ENCODE assay signal across 34 cellular contexts in genomic region chr7:86884152-86884551, GRCh38.
"Had no signal": no experiment of that assay in that cellular context is flagged by ENCODE, and none has a peak within 500 bp of the region (broad histone marks: within the 10 kb centered on the region; RNA-seq: fewer than 3 reads in every experiment).

No MANE protein-coding gene starts in this region.

- H3K27ac ChIP-seq: adrenal gland, body of pancreas, brain microvascular endothelial cell, breast epithelium, VCaP had no signal

- H3K27me3 Mint-ChIP-seq: activated B cell treated with CpG ODN at 0.5 μM for 24 hours; activated CD4-positive, alpha-beta memory T cell treated with anti-CD3 and anti-CD28 coated beads for 36 hours; activated CD4-positive, alpha-beta T cell treated with anti-CD3 and anti-CD28 coated beads, Interleukin-2, amount 10 ng/mL, durations not matched to agents 24 days and 14 days; activated CD8-positive, alpha-beta T cell treated with anti-CD3 and anti-CD28 coated beads for 36 hours; activated naive CD8-positive, alpha-beta T cell treated with anti-CD3 and anti-CD28 coated beads for 36 hours; activated T-helper 17 cell treated with anti-CD3 and anti-CD28 coated beads, Interleukin-2, amount 50 U/mL, for 72 hours; T-cell; T-helper 17 cell had no signal

- H3K36me3 Mint-ChIP-seq: activated CD4-positive, alpha-beta memory T cell treated with anti-CD3 and anti-CD28 coated beads for 36 hours; activated naive CD4-positive, alpha-beta T cell treated with anti-CD3 and anti-CD28 coated beads, Interleukin-2, amount 50 U/mL, for 72 hours; activated naive CD8-positive, alpha-beta T cell treated with anti-CD3 and anti-CD28 coated beads for 36 hours had no signal

- H3K4me1 ChIP-seq: adrenal gland, body of pancreas, breast epithelium had no signal

- FAIRE-seq: astrocyte, TTC549 had no signal

- H3K4me3 Mint-ChIP-seq: activated B cell treated with CpG ODN at 0.5 μM for 24 hours; activated CD4-positive, alpha-beta memory T cell treated with anti-CD3 and anti-CD28 coated beads for 36 hours; activated CD4-positive, alpha-beta T cell treated with anti-CD3 and anti-CD28 coated beads, Interleukin-2, amount 10 ng/mL, durations not matched to agents 24 days and 14 days; activated CD8-positive, alpha-beta T cell treated with anti-CD3 and anti-CD28 coated beads for 36 hours; activated naive CD4-positive, alpha-beta T cell treated with anti-CD3 and anti-CD28 coated beads for 36 hours; activated naive CD8-positive, alpha-beta T cell treated with anti-CD3 and anti-CD28 coated beads for 36 hours; activated T-cell treated with anti-CD3 and anti-CD28 coated beads, Interleukin-2, amount 50 U/mL, for 4 hours; activated T-cell treated with anti-CD3 and anti-CD28 coated beads, Interleukin-2, amount 50 U/mL, for 72 hours; activated T-helper 1 cell treated with anti-CD3 and anti-CD28 coated beads, Interleukin-12 subunit alpha, Interleukin-12 subunit beta, Interleukin-2, Interleukin-4 antibody, amounts not matched to agents 30 ng/mL and 10 ng/mL and 1 ng/mL, durations not matched to agents 14 hours and 24 hours and 36 hours; activated T-helper 17 cell treated with anti-CD3 and anti-CD28 coated beads, Interleukin-2, amount 50 U/mL, for 72 hours; T-cell; T-helper 17 cell had no signal

- H3K9me3 ChIP-seq: adrenal gland, body of pancreas, breast epithelium had no signal

- DNase-seq: activated B cell treated with CpG ODN at 0.5 μM for 24 hours; activated CD4-positive, alpha-beta memory T cell treated with anti-CD3 and anti-CD28 coated beads for 36 hours; activated CD4-positive, alpha-beta T cell treated with anti-CD3 and anti-CD28 coated beads for 4 hours; activated CD4-positive, alpha-beta T cell treated with anti-CD3 and anti-CD28 coated beads, Interleukin-2, amount 10 ng/mL, durations not matched to agents 24 days and 14 days; activated CD4-positive, alpha-beta T cell treated with anti-CD3 and anti-CD28 coated beads, Interleukin-2, amount 50 U/mL, for 1 hour; activated CD4-positive, alpha-beta T cell treated with anti-CD3 and anti-CD28 coated beads, Interleukin-2, amount 50 U/mL, for 4 hours; activated CD4-positive, CD25-positive, alpha-beta regulatory T cell treated with anti-CD3 and anti-CD28 coated beads, Interleukin-2, amount 50 U/mL, for 72 hours; activated CD8-positive, alpha-beta memory T cell treated with anti-CD3 and anti-CD28 coated beads, Interleukin-2, amount 50 U/mL, for 4 hours; activated CD8-positive, alpha-beta T cell treated with anti-CD3 and anti-CD28 coated beads for 36 hours; activated effector memory CD4-positive, alpha-beta T cell treated with anti-CD3 and anti-CD28 coated beads, Interleukin-2, amount 50 U/mL, for 16 hours; activated gamma-delta T cell treated with Interleukin-2 at 50 U/mL for 16 hours; activated naive CD4-positive, alpha-beta T cell; activated naive CD4-positive, alpha-beta T cell treated with anti-CD3 and anti-CD28 coated beads for 36 hours; activated naive CD4-positive, alpha-beta T cell treated with anti-CD3 and anti-CD28 coated beads, Interleukin-2, amount 50 U/mL, for 16 hours; activated naive CD8-positive, alpha-beta T cell treated with anti-CD3 and anti-CD28 coated beads for 36 hours; activated T-cell treated with anti-CD3 and anti-CD28 coated beads for 4 hours; activated T-cell treated with anti-CD3 and anti-CD28 coated beads, Interleukin-2, amount 50 U/mL, for 1 hour; activated T-cell treated with anti-CD3 and anti-CD28 coated beads, Interleukin-2, amount 50 U/mL, for 4 hours; activated T-cell treated with anti-CD3 and anti-CD28 coated beads, Interleukin-2, amount 50 U/mL, for 72 hours; adrenal gland; amniotic stem cell; aorta; body of pancreas; brain microvascular endothelial cell; central memory CD4-positive, alpha-beta T cell; T-cell; T-helper 17 cell had no signal

- H3K27ac Mint-ChIP-seq: activated B cell treated with CpG ODN at 0.5 μM for 24 hours; activated CD4-positive, alpha-beta memory T cell treated with anti-CD3 and anti-CD28 coated beads for 36 hours; activated CD4-positive, alpha-beta T cell treated with anti-CD3 and anti-CD28 coated beads, Interleukin-2, amount 10 ng/mL, durations not matched to agents 24 days and 14 days; activated CD8-positive, alpha-beta T cell treated with anti-CD3 and anti-CD28 coated beads for 36 hours; activated naive CD4-positive, alpha-beta T cell treated with anti-CD3 and anti-CD28 coated beads for 36 hours; activated naive CD4-positive, alpha-beta T cell treated with anti-CD3 and anti-CD28 coated beads, Interleukin-2, amount 50 U/mL, for 72 hours; activated naive CD8-positive, alpha-beta T cell treated with anti-CD3 and anti-CD28 coated beads for 36 hours; activated T-cell treated with anti-CD3 and anti-CD28 coated beads, Interleukin-2, amount 50 U/mL, for 72 hours; activated T-helper 1 cell treated with anti-CD3 and anti-CD28 coated beads, Interleukin-12 subunit alpha, Interleukin-12 subunit beta, Interleukin-2, Interleukin-4 antibody, amounts not matched to agents 30 ng/mL and 10 ng/mL and 1 ng/mL, durations not matched to agents 14 hours and 24 hours and 36 hours; activated T-helper 17 cell treated with anti-CD3 and anti-CD28 coated beads, Interleukin-2, amount 50 U/mL, for 72 hours; T-cell; T-helper 17 cell had no signal

- H3K27me3 ChIP-seq: adrenal gland, body of pancreas, brain microvascular endothelial cell, breast epithelium had no signal

- H3K36me3 ChIP-seq: adrenal gland, brain microvascular endothelial cell, breast epithelium had no signal

- ATAC-seq: activated CD8-positive, alpha-beta T cell treated with anti-CD3 and anti-CD28 coated beads for 36 hours; activated naive CD4-positive, alpha-beta T cell treated with anti-CD3 and anti-CD28 coated beads, Interleukin-2, amount 50 U/mL, for 72 hours; activated T-cell treated with anti-CD3 and anti-CD28 coated beads, Interleukin-2, amount 50 U/mL, for 4 hours; activated T-cell treated with anti-CD3 and anti-CD28 coated beads, Interleukin-2, amount 50 U/mL, for 72 hours; activated T-helper 17 cell treated with anti-CD3 and anti-CD28 coated beads, Interleukin-2, amount 50 U/mL, for 72 hours; body of pancreas; T-cell; T-helper 17 cell had no signal

- H3K9me3 Mint-ChIP-seq: activated B cell treated with CpG ODN at 0.5 μM for 24 hours; activated CD4-positive, alpha-beta memory T cell treated with anti-CD3 and anti-CD28 coated beads for 36 hours; activated CD8-positive, alpha-beta T cell treated with anti-CD3 and anti-CD28 coated beads for 36 hours; activated naive CD4-positive, alpha-beta T cell treated with anti-CD3 and anti-CD28 coated beads for 36 hours; activated naive CD4-positive, alpha-beta T cell treated with anti-CD3 and anti-CD28 coated beads, Interleukin-2, amount 50 U/mL, for 72 hours; activated naive CD8-positive, alpha-beta T cell treated with anti-CD3 and anti-CD28 coated beads for 36 hours; activated T-cell treated with anti-CD3 and anti-CD28 coated beads, Interleukin-2, amount 50 U/mL, for 4 hours; activated T-cell treated with anti-CD3 and anti-CD28 coated beads, Interleukin-2, amount 50 U/mL, for 72 hours; activated T-helper 1 cell treated with anti-CD3 and anti-CD28 coated beads, Interleukin-12 subunit alpha, Interleukin-12 subunit beta, Interleukin-2, Interleukin-4 antibody, amounts not matched to agents 30 ng/mL and 10 ng/mL and 1 ng/mL, durations not matched to agents 14 hours and 24 hours and 36 hours; activated T-helper 17 cell treated with anti-CD3 and anti-CD28 coated beads, Interleukin-2, amount 50 U/mL, for 72 hours; T-cell had no signal

- H3K4me1 Mint-ChIP-seq: activated B cell treated with CpG ODN at 0.5 μM for 24 hours; activated CD4-positive, alpha-beta T cell treated with anti-CD3 and anti-CD28 coated beads, Interleukin-2, amount 10 ng/mL, durations not matched to agents 24 days and 14 days; activated naive CD8-positive, alpha-beta T cell treated with anti-CD3 and anti-CD28 coated beads for 36 hours; activated T-helper 17 cell treated with anti-CD3 and anti-CD28 coated beads, Interleukin-2, amount 50 U/mL, for 72 hours; T-cell; T-helper 17 cell had no signal

- H3K4me3 ChIP-seq: adrenal gland, body of pancreas, breast epithelium had no signal
